Comparison of ENCODE assay signal across 1 cellular context in genomic region chr20:35226775-35227681, GRCh38.
TF ChIP-seq lines count a peak whose summit lies in the region.

No MANE protein-coding gene starts in this region.

TF ChIP-seq in HepG2, 621 proteins besides CTCF, POLR2A, EP300 and RAD21 (continued from another document and continues in another):
- peak; percentile 78; the same call in 1 of the 2 replicates for TF ChIP-seq AFF4 (CRISPR knock-in tag; IDR thresholded peaks at IDR 0.05)
- TF ChIP-seq SP1 (IDR thresholded peaks at IDR 0.05), result no peak
- TF ChIP-seq SP1 (CRISPR knock-in tag; IDR thresholded peaks at IDR 0.05), result no peak
- peak; percentile 96; the same call in 1 of the 2 replicates for TF ChIP-seq ATF7-NPFF (CRISPR knock-in tag; IDR thresholded peaks at IDR 0.05; ENCODE audit: low read depth)
- peak; percentile 54; the same call in 1 of the 2 replicates for TF ChIP-seq ZBTB38 (CRISPR knock-in tag; IDR thresholded peaks at IDR 0.05)
- TF ChIP-seq ZNF850 (CRISPR knock-in tag; conservative IDR thresholded peaks at IDR 0.05), result 0 out of 2 replicates have a peak, but pooled peaks have one; percentile 56
- no peak; the same call in 1 of the 2 replicates for TF ChIP-seq NFATC3 (CRISPR knock-in tag; IDR thresholded peaks at IDR 0.05)
- TF ChIP-seq, protein P1, sequence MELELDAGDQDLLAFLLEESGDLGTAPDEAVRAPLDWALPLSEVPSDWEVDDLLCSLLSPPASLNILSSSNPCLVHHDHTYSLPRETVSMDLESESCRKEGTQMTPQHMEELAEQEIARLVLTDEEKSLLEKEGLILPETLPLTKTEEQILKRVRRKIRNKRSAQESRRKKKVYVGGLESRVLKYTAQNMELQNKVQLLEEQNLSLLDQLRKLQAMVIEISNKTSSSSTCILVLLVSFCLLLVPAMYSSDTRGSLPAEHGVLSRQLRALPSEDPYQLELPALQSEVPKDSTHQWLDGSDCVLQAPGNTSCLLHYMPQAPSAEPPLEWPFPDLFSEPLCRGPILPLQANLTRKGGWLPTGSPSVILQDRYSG (CRISPR knock-in tag; IDR thresholded peaks at IDR 0.05), result peak; percentile 99
- peak; percentile 95; the same call in 1 of the 2 replicates for TF ChIP-seq ETV6 (CRISPR knock-in tag; conservative IDR thresholded peaks at IDR 0.05)
- no peak for TF ChIP-seq ZNF33A (CRISPR knock-in tag; IDR thresholded peaks at IDR 0.05; ENCODE audit: borderline replicate concordance)
- peak; percentile 98 for TF ChIP-seq ERF (CRISPR knock-in tag; IDR thresholded peaks at IDR 0.05)
- no peak for TF ChIP-seq SETDB1 (CRISPR knock-in tag; IDR thresholded peaks at IDR 0.05; ENCODE audit: borderline replicate concordance)
- TF ChIP-seq PTBP1 (IDR thresholded peaks at IDR 0.05; ENCODE audit: low read depth, low read length, poor library complexity, severe bottlenecking), result no peak
- peak; percentile 56; the same call in 1 of the 2 replicates for TF ChIP-seq ZSCAN30 (CRISPR knock-in tag; IDR thresholded peaks at IDR 0.05)
- TF ChIP-seq ZMYM4 (CRISPR knock-in tag; IDR thresholded peaks at IDR 0.05), result peak; percentile 82
- no peak for TF ChIP-seq GPBP1L1 (CRISPR knock-in tag; IDR thresholded peaks at IDR 0.05)
- peak; percentile 95 for TF ChIP-seq SMAD3 (CRISPR knock-in tag; IDR thresholded peaks at IDR 0.05)
- no peak for TF ChIP-seq HNRNPH1 (optimal IDR thresholded peaks at IDR 0.05; ENCODE audit: low read depth, low read length)
- peak; percentile 99 for TF ChIP-seq ZSCAN12 (CRISPR knock-in tag; IDR thresholded peaks at IDR 0.05)
- TF ChIP-seq MIER3 (CRISPR knock-in tag; IDR thresholded peaks at IDR 0.05; ENCODE audit: borderline replicate concordance), result peak; percentile 79
- TF ChIP-seq ZNF598 (CRISPR knock-in tag; IDR thresholded peaks at IDR 0.05; ENCODE audit: borderline replicate concordance), result peak; percentile 71; the same call in 1 of the 2 replicates
- TF ChIP-seq TBX2 (CRISPR knock-in tag; IDR thresholded peaks at IDR 0.05; ENCODE audit: borderline replicate concordance), result peak; percentile 72; the same call in 1 of the 2 replicates
- TF ChIP-seq, protein P2, sequence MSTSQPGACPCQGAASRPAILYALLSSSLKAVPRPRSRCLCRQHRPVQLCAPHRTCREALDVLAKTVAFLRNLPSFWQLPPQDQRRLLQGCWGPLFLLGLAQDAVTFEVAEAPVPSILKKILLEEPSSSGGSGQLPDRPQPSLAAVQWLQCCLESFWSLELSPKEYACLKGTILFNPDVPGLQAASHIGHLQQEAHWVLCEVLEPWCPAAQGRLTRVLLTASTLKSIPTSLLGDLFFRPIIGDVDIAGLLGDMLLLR (CRISPR knock-in tag; IDR thresholded peaks at IDR 0.05), result peak; percentile 89
- TF ChIP-seq CEBPB (IDR thresholded peaks at IDR 0.05; ENCODE audit: borderline replicate concordance, low read depth, low read length), result no peak
- TF ChIP-seq SPEN (CRISPR knock-in tag; IDR thresholded peaks at IDR 0.05; ENCODE audit: low read depth), result peak; percentile 77
- TF ChIP-seq GABPB1 (CRISPR knock-in tag; IDR thresholded peaks at IDR 0.05), result peak; percentile 72
- TF ChIP-seq KLF12 (CRISPR knock-in tag; IDR thresholded peaks at IDR 0.05; ENCODE audit: borderline replicate concordance), result peak; percentile 96
- TF ChIP-seq RARA (CRISPR knock-in tag; IDR thresholded peaks at IDR 0.05), result peak; percentile 83
- peak; percentile 65; the same call in 1 of the 2 replicates for TF ChIP-seq KMT2A (CRISPR knock-in tag; IDR thresholded peaks at IDR 0.05)
- peak; percentile 99 for TF ChIP-seq HES4 (CRISPR knock-in tag; IDR thresholded peaks at IDR 0.05; ENCODE audit: borderline replicate concordance)
- TF ChIP-seq U2AF1 (optimal IDR thresholded peaks at IDR 0.05; ENCODE audit: low read depth, low read length), result no peak
- peak; percentile 76; the same call in 1 of the 2 replicates for TF ChIP-seq FOXK1 (CRISPR knock-in tag; IDR thresholded peaks at IDR 0.05; ENCODE audit: borderline replicate concordance, low read depth)
- TF ChIP-seq MLXIP (CRISPR knock-in tag; IDR thresholded peaks at IDR 0.05; ENCODE audit: borderline replicate concordance), result peak; percentile 95
- TF ChIP-seq ZNF383 (CRISPR knock-in tag; IDR thresholded peaks at IDR 0.05; ENCODE audit: borderline replicate concordance), result no peak
- no peak for TF ChIP-seq ADNP (CRISPR knock-in tag; IDR thresholded peaks at IDR 0.05)
- peak; percentile 98 for TF ChIP-seq MIER2 (CRISPR knock-in tag; IDR thresholded peaks at IDR 0.05)
- TF ChIP-seq KIAA2018 (CRISPR knock-in tag; IDR thresholded peaks at IDR 0.05; ENCODE audit: borderline replicate concordance), result no peak
- TF ChIP-seq JARID2 (CRISPR knock-in tag; IDR thresholded peaks at IDR 0.05; ENCODE audit: insufficient replicate concordance), result peak; percentile 72
- TF ChIP-seq ZNF563 (CRISPR knock-in tag; IDR thresholded peaks at IDR 0.05), result peak; percentile 99
- TF ChIP-seq HOXA7 (CRISPR knock-in tag; IDR thresholded peaks at IDR 0.05), result no peak
- TF ChIP-seq ZNF362 (CRISPR knock-in tag; IDR thresholded peaks at IDR 0.05; ENCODE audit: borderline replicate concordance), result peak; percentile 42; the same call in 1 of the 2 replicates
- 0 out of 2 replicates have a peak, but pooled peaks have one; percentile 34 for TF ChIP-seq DMAP1 (CRISPR knock-in tag; IDR thresholded peaks at IDR 0.05)
- peak; percentile 97 for TF ChIP-seq ZNF83 (CRISPR knock-in tag; IDR thresholded peaks at IDR 0.05; ENCODE audit: borderline replicate concordance)
- TF ChIP-seq AGO2 (optimal IDR thresholded peaks at IDR 0.05; ENCODE audit: low read depth, low read length), result no peak
- peak; percentile 98 for TF ChIP-seq IKZF4 (CRISPR knock-in tag; IDR thresholded peaks at IDR 0.05; ENCODE audit: borderline replicate concordance, low read depth, not compliant biosample characterization)
